ENCODE assay signal across 16 cellular contexts in genomic region chr20:1867495-1868260, GRCh38. TPM values are rescaled to one million over a fixed set of nuclear protein-coding genes. Genes with fewer than 3 reads are reported as not detected.
"Had no signal": no experiment of that assay in that cellular context is flagged by ENCODE, and none has a peak within 500 bp of the region (broad histone marks: within the 10 kb centered on the region; RNA-seq: fewer than 3 reads in every experiment).

No MANE protein-coding gene starts in this region.

- H3K9me3 ChIP-seq: left ventricle myocardium inferior, stomach, thoracic aorta had no signal

- H3K27ac ChIP-seq: cardiac muscle cell, gastroesophageal sphincter, left ventricle myocardium inferior, parathyroid adenoma, stomach, thoracic aorta had no signal

- H3K4me1 ChIP-seq: left ventricle myocardium inferior, parathyroid adenoma had no signal

- DNase-seq: activated CD4-positive, alpha-beta T cell treated with anti-CD3 and anti-CD28 coated beads for 48 hours; activated naive CD4-positive, alpha-beta T cell; kidney; left ventricle myocardium inferior; mesendoderm; stimulated activated CD4-positive, alpha-beta T cell treated with anti-CD3 and anti-CD28 coated beads, Interleukin-15, amount 100 ng/mL, for 24 hours; stimulated activated CD4-positive, alpha-beta T cell treated with anti-CD3 and anti-CD28 coated beads, Interleukin-4, amount 100 ng/mL, for 24 hours; stomach; T1000 had no signal

- ATAC-seq: gastroesophageal sphincter had no signal

- FAIRE-seq: astrocyte, endothelial cell of umbilical vein, kidney had no signal

- H3K4me3 ChIP-seq: cardiac muscle cell, gastroesophageal sphincter, left ventricle myocardium inferior, stomach, thoracic aorta had no signal

- H3K36me3 ChIP-seq: cardiac muscle cell, gastroesophageal sphincter, left ventricle myocardium inferior, stomach, thoracic aorta had no signal

- H3K27me3 ChIP-seq: cardiac muscle cell had no signal

RNA-seq across cellular contexts. Expression of gene SIRPA, which starts 27.5 kb away (rescaled TPM):
- total RNA-seq: activated T-helper 1 cell treated with anti-CD3 and anti-CD28 coated beads, Interleukin-12 subunit alpha, Interleukin-12 subunit beta, Interleukin-2, Interleukin-4 antibody, amounts not matched to agents 30 ng/mL and 10 ng/mL and 1 ng/mL, durations not matched to agents 14 hours and 24 hours and 36 hours had no signal
